In the genomic region with DNA sequence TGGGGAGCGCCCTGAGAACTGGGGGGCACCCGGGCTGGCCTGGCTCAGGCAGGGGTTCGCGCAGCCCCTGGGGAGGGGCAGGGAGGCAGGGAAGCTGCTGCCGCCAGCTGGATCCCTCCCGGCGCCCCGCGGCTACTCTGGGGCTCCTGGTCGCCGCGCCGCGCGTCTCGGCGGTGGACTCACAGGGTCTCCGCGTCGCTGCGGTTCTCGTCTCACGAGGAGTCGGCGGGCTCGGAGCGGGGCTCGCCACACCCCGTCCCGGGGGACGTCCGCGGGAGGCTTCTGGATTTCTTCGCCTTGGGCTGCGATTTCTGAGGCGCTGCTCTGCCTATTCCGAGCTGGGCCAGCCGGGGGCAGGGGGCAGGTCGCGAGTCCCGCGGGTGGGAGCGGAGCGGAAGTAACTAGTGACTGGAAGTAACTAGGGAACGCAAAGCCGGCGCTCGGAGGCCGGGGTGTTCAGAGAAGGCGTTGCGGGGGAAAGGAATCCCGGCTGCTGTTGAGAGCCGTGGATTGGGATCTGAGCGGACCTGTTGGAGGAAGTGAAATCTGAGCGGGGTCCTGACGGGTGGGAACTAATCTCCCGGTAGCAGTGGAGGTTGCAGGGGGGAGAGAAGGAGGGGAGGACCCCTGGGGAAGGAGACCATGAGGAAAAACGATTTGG, we compare ENCODE assay signal across 1 cellular context.
TF ChIP-seq lines count a peak whose summit lies in the region.

No MANE protein-coding gene starts in this region.

TF ChIP-seq in HepG2, 621 proteins besides CTCF, POLR2A, EP300 and RAD21 (continued from another document and continues in another):
- TF ChIP-seq, protein P1, sequence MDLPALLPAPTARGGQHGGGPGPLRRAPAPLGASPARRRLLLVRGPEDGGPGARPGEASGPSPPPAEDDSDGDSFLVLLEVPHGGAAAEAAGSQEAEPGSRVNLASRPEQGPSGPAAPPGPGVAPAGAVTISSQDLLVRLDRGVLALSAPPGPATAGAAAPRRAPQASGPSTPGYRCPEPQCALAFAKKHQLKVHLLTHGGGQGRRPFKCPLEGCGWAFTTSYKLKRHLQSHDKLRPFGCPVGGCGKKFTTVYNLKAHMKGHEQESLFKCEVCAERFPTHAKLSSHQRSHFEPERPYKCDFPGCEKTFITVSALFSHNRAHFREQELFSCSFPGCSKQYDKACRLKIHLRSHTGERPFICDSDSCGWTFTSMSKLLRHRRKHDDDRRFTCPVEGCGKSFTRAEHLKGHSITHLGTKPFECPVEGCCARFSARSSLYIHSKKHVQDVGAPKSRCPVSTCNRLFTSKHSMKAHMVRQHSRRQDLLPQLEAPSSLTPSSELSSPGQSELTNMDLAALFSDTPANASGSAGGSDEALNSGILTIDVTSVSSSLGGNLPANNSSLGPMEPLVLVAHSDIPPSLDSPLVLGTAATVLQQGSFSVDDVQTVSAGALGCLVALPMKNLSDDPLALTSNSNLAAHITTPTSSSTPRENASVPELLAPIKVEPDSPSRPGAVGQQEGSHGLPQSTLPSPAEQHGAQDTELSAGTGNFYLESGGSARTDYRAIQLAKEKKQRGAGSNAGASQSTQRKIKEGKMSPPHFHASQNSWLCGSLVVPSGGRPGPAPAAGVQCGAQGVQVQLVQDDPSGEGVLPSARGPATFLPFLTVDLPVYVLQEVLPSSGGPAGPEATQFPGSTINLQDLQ (CRISPR knock-in tag; IDR thresholded peaks at IDR 0.05) = no peak
- TF ChIP-seq PRDM10 (CRISPR knock-in tag; IDR thresholded peaks at IDR 0.05; ENCODE audit: low read depth) = no peak
- TF ChIP-seq, protein P2, sequence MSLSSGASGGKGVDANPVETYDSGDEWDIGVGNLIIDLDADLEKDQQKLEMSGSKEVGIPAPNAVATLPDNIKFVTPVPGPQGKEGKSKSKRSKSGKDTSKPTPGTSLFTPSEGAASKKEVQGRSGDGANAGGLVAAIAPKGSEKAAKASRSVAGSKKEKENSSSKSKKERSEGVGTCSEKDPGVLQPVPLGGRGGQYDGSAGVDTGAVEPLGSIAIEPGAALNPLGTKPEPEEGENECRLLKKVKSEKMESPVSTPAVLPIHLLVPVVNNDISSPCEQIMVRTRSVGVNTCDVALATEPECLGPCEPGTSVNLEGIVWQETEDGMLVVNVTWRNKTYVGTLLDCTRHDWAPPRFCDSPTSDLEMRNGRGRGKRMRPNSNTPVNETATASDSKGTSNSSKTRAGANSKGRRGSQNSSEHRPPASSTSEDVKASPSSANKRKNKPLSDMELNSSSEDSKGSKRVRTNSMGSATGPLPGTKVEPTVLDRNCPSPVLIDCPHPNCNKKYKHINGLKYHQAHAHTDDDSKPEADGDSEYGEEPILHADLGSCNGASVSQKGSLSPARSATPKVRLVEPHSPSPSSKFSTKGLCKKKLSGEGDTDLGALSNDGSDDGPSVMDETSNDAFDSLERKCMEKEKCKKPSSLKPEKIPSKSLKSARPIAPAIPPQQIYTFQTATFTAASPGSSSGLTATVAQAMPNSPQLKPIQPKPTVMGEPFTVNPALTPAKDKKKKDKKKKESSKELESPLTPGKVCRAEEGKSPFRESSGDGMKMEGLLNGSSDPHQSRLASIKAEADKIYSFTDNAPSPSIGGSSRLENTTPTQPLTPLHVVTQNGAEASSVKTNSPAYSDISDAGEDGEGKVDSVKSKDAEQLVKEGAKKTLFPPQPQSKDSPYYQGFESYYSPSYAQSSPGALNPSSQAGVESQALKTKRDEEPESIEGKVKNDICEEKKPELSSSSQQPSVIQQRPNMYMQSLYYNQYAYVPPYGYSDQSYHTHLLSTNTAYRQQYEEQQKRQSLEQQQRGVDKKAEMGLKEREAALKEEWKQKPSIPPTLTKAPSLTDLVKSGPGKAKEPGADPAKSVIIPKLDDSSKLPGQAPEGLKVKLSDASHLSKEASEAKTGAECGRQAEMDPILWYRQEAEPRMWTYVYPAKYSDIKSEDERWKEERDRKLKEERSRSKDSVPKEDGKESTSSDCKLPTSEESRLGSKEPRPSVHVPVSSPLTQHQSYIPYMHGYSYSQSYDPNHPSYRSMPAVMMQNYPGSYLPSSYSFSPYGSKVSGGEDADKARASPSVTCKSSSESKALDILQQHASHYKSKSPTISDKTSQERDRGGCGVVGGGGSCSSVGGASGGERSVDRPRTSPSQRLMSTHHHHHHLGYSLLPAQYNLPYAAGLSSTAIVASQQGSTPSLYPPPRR (CRISPR knock-in tag; IDR thresholded peaks at IDR 0.05; ENCODE audit: borderline replicate concordance) = peak; percentile 7; the same call in 1 of the 2 replicates
- no peak for TF ChIP-seq ZNF496 (CRISPR knock-in tag; IDR thresholded peaks at IDR 0.05; ENCODE audit: insufficient replicate concordance)
- TF ChIP-seq EHMT2 (IDR thresholded peaks at IDR 0.05; ENCODE audit: borderline replicate concordance, low read depth, low read length) = no peak
- TF ChIP-seq, protein P3, sequence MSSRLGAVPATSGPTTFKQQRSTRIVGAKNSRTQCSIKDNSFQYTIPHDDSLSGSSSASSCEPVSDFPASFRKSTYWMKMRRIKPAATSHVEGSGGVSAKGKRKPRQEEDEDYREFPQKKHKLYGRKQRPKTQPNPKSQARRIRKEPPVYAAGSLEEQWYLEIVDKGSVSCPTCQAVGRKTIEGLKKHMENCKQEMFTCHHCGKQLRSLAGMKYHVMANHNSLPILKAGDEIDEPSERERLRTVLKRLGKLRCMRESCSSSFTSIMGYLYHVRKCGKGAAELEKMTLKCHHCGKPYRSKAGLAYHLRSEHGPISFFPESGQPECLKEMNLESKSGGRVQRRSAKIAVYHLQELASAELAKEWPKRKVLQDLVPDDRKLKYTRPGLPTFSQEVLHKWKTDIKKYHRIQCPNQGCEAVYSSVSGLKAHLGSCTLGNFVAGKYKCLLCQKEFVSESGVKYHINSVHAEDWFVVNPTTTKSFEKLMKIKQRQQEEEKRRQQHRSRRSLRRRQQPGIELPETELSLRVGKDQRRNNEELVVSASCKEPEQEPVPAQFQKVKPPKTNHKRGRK (CRISPR knock-in tag; IDR thresholded peaks at IDR 0.05) = no peak
- no peak; the same call in 1 of the 2 replicates for TF ChIP-seq ZNF703 (CRISPR knock-in tag; IDR thresholded peaks at IDR 0.05; ENCODE audit: borderline replicate concordance)
- TF ChIP-seq MXD1 (CRISPR knock-in tag; IDR thresholded peaks at IDR 0.05) = no peak
- no peak for TF ChIP-seq HES4 (CRISPR knock-in tag; IDR thresholded peaks at IDR 0.05; ENCODE audit: borderline replicate concordance)
- TF ChIP-seq ZNF768 (CRISPR knock-in tag; IDR thresholded peaks at IDR 0.05) = peak; percentile 80
- no peak for TF ChIP-seq YY1 (IDR thresholded peaks at IDR 0.05; ENCODE audit: insufficient read depth, insufficient replicate concordance, low read depth, low read length)
- peak; percentile 16 for TF ChIP-seq SKI (IDR thresholded peaks at IDR 0.05; ENCODE audit: partially characterized antibody)
- TF ChIP-seq TSC22D2 (CRISPR knock-in tag; IDR thresholded peaks at IDR 0.05; ENCODE audit: borderline replicate concordance) = no peak
- TF ChIP-seq RBM22 (optimal IDR thresholded peaks at IDR 0.05; ENCODE audit: low read length) = no peak
- TF ChIP-seq AKAP8 (CRISPR knock-in tag; IDR thresholded peaks at IDR 0.05) = peak; percentile 43; the same call in 1 of the 2 replicates
- peak; percentile 70; the same call in 1 of the 2 replicates for TF ChIP-seq ZNF441 (CRISPR knock-in tag; IDR thresholded peaks at IDR 0.05; ENCODE audit: borderline replicate concordance)
- TF ChIP-seq, protein P4, sequence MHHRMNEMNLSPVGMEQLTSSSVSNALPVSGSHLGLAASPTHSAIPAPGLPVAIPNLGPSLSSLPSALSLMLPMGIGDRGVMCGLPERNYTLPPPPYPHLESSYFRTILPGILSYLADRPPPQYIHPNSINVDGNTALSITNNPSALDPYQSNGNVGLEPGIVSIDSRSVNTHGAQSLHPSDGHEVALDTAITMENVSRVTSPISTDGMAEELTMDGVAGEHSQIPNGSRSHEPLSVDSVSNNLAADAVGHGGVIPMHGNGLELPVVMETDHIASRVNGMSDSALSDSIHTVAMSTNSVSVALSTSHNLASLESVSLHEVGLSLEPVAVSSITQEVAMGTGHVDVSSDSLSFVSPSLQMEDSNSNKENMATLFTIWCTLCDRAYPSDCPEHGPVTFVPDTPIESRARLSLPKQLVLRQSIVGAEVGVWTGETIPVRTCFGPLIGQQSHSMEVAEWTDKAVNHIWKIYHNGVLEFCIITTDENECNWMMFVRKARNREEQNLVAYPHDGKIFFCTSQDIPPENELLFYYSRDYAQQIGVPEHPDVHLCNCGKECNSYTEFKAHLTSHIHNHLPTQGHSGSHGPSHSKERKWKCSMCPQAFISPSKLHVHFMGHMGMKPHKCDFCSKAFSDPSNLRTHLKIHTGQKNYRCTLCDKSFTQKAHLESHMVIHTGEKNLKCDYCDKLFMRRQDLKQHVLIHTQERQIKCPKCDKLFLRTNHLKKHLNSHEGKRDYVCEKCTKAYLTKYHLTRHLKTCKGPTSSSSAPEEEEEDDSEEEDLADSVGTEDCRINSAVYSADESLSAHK (CRISPR knock-in tag; IDR thresholded peaks at IDR 0.05; ENCODE audit: borderline replicate concordance) = no peak
- TF ChIP-seq, protein P5, sequence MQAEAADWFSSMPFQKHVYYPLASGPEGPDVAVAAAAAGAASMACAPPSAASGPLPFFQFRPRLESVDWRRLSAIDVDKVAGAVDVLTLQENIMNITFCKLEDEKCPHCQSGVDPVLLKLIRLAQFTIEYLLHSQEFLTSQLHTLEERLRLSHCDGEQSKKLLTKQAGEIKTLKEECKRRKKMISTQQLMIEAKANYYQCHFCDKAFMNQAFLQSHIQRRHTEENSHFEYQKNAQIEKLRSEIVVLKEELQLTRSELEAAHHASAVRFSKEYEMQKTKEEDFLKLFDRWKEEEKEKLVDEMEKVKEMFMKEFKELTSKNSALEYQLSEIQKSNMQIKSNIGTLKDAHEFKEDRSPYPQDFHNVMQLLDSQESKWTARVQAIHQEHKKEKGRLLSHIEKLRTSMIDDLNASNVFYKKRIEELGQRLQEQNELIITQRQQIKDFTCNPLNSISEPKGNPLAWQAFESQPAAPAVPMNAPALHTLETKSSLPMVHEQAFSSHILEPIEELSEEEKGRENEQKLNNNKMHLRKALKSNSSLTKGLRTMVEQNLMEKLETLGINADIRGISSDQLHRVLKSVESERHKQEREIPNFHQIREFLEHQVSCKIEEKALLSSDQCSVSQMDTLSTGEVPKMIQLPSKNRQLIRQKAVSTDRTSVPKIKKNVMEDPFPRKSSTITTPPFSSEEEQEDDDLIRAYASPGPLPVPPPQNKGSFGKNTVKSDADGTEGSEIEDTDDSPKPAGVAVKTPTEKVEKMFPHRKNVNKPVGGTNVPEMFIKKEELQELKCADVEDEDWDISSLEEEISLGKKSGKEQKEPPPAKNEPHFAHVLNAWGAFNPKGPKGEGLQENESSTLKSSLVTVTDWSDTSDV (CRISPR knock-in tag; IDR thresholded peaks at IDR 0.05) = no peak
- TF ChIP-seq, protein P6, sequence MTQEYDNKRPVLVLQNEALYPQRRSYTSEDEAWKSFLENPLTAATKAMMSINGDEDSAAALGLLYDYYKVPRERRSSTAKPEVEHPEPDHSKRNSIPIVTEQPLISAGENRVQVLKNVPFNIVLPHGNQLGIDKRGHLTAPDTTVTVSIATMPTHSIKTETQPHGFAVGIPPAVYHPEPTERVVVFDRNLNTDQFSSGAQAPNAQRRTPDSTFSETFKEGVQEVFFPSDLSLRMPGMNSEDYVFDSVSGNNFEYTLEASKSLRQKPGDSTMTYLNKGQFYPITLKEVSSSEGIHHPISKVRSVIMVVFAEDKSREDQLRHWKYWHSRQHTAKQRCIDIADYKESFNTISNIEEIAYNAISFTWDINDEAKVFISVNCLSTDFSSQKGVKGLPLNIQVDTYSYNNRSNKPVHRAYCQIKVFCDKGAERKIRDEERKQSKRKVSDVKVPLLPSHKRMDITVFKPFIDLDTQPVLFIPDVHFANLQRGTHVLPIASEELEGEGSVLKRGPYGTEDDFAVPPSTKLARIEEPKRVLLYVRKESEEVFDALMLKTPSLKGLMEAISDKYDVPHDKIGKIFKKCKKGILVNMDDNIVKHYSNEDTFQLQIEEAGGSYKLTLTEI (CRISPR knock-in tag; conservative IDR thresholded peaks at IDR 0.05) = no peak
- TF ChIP-seq RFX1 (IDR thresholded peaks at IDR 0.05) = no peak
- peak; percentile 12; the same call in 1 of the 2 replicates for TF ChIP-seq NR2F6 (IDR thresholded peaks at IDR 0.05)
- TF ChIP-seq NR2F6 (CRISPR knock-in tag; IDR thresholded peaks at IDR 0.05) = peak; percentile 27; the same call in 1 of the 2 replicates
- no peak for TF ChIP-seq MAFK (conservative IDR thresholded peaks at IDR 0.05 in 1 of 2, IDR thresholded peaks at IDR 0.05 in 1 of 2; ENCODE audit: low read length in 2 of 2)
- no peak for TF ChIP-seq FOXM1 (CRISPR knock-in tag; IDR thresholded peaks at IDR 0.05)
- TF ChIP-seq KLF6 (CRISPR knock-in tag; IDR thresholded peaks at IDR 0.05) = no peak
- no peak for TF ChIP-seq ZNF883 (CRISPR knock-in tag; IDR thresholded peaks at IDR 0.05; ENCODE audit: not compliant biosample characterization)
- TF ChIP-seq KAT7 (CRISPR knock-in tag; IDR thresholded peaks at IDR 0.05; ENCODE audit: borderline replicate concordance) = peak; percentile 20; the same call in 1 of the 2 replicates
